In the genomic region with DNA sequence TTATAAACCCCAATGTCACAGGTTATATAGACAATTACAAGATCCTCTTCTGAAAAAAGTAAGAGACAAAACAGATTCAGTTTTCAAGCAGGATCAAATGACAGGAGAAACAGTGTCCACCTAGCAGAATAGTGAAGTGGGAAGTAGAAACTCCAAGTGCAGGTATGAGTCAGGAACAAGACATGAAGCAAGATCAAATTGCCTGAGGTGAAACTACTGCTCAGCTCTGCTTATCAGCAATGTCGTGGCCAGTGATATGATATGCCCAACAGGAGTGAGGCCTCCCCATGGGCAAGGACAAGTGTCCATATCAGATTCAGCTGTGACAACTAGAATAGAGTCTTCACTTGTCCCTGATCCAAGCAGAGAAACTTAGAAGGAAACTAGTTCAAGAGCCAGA, we compare ENCODE assay signal across 1 cellular context.
A peak's percentile ranks its signal among the peaks of the same experiment; 100 is the strongest.
TF ChIP-seq lines count a peak whose summit lies in the region.

No MANE protein-coding gene starts in this region.

TF ChIP-seq in HCT116, 20 proteins besides CTCF, POLR2A, EP300 and RAD21 (continued from another document):
- TF ChIP-seq SP1 (IDR thresholded peaks at IDR 0.05; ENCODE audit: low read depth) (peak; percentile 40; the same call in 1 of the 2 replicates), SIN3A (IDR thresholded peaks at IDR 0.05; ENCODE audit: low read depth) (no peak), FOSL1 (IDR thresholded peaks at IDR 0.05; ENCODE audit: low read depth) (peak; percentile 54)
- TF ChIP-seq, protein P1, sequence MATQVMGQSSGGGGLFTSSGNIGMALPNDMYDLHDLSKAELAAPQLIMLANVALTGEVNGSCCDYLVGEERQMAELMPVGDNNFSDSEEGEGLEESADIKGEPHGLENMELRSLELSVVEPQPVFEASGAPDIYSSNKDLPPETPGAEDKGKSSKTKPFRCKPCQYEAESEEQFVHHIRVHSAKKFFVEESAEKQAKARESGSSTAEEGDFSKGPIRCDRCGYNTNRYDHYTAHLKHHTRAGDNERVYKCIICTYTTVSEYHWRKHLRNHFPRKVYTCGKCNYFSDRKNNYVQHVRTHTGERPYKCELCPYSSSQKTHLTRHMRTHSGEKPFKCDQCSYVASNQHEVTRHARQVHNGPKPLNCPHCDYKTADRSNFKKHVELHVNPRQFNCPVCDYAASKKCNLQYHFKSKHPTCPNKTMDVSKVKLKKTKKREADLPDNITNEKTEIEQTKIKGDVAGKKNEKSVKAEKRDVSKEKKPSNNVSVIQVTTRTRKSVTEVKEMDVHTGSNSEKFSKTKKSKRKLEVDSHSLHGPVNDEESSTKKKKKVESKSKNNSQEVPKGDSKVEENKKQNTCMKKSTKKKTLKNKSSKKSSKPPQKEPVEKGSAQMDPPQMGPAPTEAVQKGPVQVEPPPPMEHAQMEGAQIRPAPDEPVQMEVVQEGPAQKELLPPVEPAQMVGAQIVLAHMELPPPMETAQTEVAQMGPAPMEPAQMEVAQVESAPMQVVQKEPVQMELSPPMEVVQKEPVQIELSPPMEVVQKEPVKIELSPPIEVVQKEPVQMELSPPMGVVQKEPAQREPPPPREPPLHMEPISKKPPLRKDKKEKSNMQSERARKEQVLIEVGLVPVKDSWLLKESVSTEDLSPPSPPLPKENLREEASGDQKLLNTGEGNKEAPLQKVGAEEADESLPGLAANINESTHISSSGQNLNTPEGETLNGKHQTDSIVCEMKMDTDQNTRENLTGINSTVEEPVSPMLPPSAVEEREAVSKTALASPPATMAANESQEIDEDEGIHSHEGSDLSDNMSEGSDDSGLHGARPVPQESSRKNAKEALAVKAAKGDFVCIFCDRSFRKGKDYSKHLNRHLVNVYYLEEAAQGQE (IDR thresholded peaks at IDR 0.05; ENCODE audit: low read depth) = no peak
